1 cellular context compared by ENCODE assay signal in the genomic region with DNA sequence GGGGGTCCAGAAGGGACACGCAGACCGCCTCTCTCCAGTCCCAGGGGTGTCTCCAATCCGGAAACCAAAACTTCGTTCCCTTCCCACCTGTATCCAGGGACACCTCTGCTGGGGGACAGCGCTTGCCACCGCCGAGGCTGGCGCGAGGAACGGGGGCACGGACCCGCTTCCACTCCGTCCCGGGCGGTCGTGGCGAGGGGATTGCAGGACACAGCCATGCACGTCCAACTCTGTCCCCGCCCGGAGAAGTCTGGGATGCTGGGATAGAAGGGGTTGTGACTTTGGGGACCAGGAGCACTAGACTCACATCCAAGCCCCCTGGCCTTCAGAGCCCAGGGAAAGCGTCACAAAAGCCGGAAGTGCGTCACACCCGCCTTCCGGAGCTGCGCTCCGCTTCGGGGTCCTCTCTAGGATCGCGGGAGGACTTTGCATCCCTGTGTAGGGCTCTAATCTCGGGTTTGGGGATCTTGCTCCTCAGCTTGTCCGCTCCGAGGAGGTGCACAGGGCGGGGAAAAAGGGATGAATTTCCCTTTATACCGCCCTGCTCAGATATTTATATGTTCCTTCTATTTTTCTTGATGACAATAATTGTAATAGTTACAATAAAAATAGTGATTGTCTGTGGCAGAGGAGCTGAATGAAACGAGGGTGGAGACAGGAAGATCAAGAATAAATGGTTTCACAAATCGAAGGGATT.
TF ChIP-seq lines count a peak whose summit lies in the region.

TSS of gene FAM200A (minus strand) at position 348 of the 697 bp plus-strand sequence. CDS start 3,707 bp downstream, outside the sequence.

TF ChIP-seq in K562, 482 proteins besides CTCF, POLR2A, EP300 and RAD21 (continued from another document and continues in another):
- TF ChIP-seq, protein P1, sequence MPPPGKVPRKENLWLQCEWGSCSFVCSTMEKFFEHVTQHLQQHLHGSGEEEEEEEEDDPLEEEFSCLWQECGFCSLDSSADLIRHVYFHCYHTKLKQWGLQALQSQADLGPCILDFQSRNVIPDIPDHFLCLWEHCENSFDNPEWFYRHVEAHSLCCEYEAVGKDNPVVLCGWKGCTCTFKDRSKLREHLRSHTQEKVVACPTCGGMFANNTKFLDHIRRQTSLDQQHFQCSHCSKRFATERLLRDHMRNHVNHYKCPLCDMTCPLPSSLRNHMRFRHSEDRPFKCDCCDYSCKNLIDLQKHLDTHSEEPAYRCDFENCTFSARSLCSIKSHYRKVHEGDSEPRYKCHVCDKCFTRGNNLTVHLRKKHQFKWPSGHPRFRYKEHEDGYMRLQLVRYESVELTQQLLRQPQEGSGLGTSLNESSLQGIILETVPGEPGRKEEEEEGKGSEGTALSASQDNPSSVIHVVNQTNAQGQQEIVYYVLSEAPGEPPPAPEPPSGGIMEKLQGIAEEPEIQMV (tag; conservative IDR thresholded peaks at IDR 0.05; ENCODE audit: low read depth): no peak
- TF ChIP-seq MECOM (CRISPR knock-in tag; IDR thresholded peaks at IDR 0.05) (no peak), SMARCC2 (IDR thresholded peaks at IDR 0.05; ENCODE audit: low read depth) (no peak), POLR2AphosphoS5 (IDR thresholded peaks at IDR 0.05; ENCODE audit: control insufficient read depth, insufficient read depth, low read depth, low read length) (peak; percentile 90), CTBP1 (IDR thresholded peaks at IDR 0.05; ENCODE audit: borderline replicate concordance) (peak; percentile 80), PREB (CRISPR knock-in tag; IDR thresholded peaks at IDR 0.05) (no peak), ZFX (CRISPR knock-in tag; IDR thresholded peaks at IDR 0.05) (peak; percentile 49; the same call in 1 of the 2 replicates), HDAC2 (IDR thresholded peaks at IDR 0.05) (peak; percentile 70; the same call in 1 of the 2 replicates), CEBPG (CRISPR knock-in tag; IDR thresholded peaks at IDR 0.05) (no peak), CEBPG (tag; conservative IDR thresholded peaks at IDR 0.05 in 1 of 2, IDR thresholded peaks at IDR 0.05 in 1 of 2) (no peak), PHB2 (IDR thresholded peaks at IDR 0.05; ENCODE audit: low read depth) (0 out of 2 replicates have a peak, but pooled peaks have one; percentile 7), CBX8 (IDR thresholded peaks at IDR 0.05; ENCODE audit: borderline replicate concordance, extremely low read depth, low read depth, low read length, poor library complexity, severe bottlenecking) (no peak), ZNF232 (CRISPR knock-in tag; IDR thresholded peaks at IDR 0.05) (peak; percentile 72; the same call in 1 of the 2 replicates), RERE (CRISPR knock-in tag; IDR thresholded peaks at IDR 0.05; ENCODE audit: borderline replicate concordance) (no peak), ZNF184 (CRISPR knock-in tag; IDR thresholded peaks at IDR 0.05) (no peak), HDAC3 (IDR thresholded peaks at IDR 0.05; ENCODE audit: borderline replicate concordance, partially characterized antibody) (no peak), RFX5 (IDR thresholded peaks at IDR 0.05; ENCODE audit: low read depth, low read length) (no peak), ZNF316 (IDR thresholded peaks at IDR 0.05) (no peak), NFATC3 (IDR thresholded peaks at IDR 0.05) (0 out of 2 replicates have a peak, but pooled peaks have one; percentile 20), ZNF24 (IDR thresholded peaks at IDR 0.05) (no peak), E2F3 (CRISPR knock-in tag; IDR thresholded peaks at IDR 0.05) (no peak), ZBTB40 (IDR thresholded peaks at IDR 0.05) (peak; percentile 98), ZBTB40 (CRISPR knock-in tag; IDR thresholded peaks at IDR 0.05) (no peak), ZNF449 (CRISPR knock-in tag; IDR thresholded peaks at IDR 0.05) (no peak), FIP1L1 (IDR thresholded peaks at IDR 0.05; ENCODE audit: low read depth, low read length, poor library complexity, severe bottlenecking) (no peak), POLR2B (IDR thresholded peaks at IDR 0.05; ENCODE audit: low read depth, partially characterized antibody) (peak; percentile 93), NUFIP1 (IDR thresholded peaks at IDR 0.05; ENCODE audit: partially characterized antibody) (no peak), ZNF668 (CRISPR knock-in tag; IDR thresholded peaks at IDR 0.05) (no peak), ZBTB5 (IDR thresholded peaks at IDR 0.05) (no peak), TEAD2 (tag; IDR thresholded peaks at IDR 0.05) (no peak), MEIS2 (IDR thresholded peaks at IDR 0.05; ENCODE audit: partially characterized antibody) (no peak), ARNT (IDR thresholded peaks at IDR 0.05) (peak in 1 of 2 experiments; percentile 85; a peak in 1 of 4 replicates)
- TF ChIP-seq, protein P2, sequence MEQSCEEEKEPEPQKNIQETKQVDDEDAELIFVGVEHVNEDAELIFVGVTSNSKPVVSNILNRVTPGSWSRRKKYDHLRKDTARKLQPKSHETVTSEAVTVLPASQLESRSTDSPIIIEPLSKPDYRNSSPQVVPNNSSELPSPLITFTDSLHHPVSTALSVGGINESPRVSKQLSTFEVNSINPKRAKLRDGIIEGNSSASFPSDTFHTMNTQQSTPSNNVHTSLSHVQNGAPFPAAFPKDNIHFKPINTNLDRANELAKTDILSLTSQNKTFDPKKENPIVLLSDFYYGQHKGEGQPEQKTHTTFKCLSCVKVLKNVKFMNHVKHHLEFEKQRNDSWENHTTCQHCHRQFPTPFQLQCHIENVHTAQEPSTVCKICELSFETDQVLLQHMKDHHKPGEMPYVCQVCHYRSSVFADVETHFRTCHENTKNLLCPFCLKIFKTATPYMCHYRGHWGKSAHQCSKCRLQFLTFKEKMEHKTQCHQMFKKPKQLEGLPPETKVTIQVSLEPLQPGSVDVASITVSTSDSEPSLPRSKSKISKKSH (CRISPR knock-in tag; IDR thresholded peaks at IDR 0.05): no peak
